9 cellular contexts compared by ENCODE assay signal in the genomic region with DNA sequence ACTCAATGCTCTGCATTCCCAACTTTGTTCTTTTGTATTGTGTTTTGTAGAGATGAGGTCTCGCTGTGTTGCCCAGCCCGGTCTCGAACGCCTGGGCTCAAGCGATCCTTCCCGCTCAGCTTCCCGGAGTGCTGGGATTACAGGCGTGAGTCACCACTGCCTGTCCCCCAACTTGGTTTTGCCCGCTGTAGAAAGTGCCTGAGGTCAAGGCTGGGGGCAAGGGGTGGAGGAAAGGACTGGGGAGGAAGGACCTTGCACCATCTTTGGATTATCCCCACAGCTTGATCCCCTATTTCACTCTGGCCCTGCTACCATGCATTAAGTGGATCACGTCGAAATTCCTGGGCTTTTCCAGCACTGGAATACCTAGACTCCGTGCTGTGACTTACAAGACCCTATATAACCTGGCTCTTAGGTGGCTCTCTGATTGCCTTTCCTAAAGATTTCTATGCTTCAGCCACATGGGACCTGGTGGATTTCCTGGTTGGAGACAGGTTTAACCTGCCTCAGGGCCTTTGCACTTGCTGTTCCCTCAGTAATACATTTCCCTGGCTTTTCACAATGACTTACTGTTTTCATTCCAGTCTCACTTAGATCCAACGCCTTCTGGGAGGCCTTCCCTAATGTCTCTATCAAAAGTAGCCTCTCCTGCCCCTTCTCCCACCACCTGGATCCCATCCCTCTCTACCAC. TPM values are rescaled to one million over a fixed set of nuclear protein-coding genes. Genes with fewer than 3 reads are reported as not detected.
A peak's percentile ranks its signal among the peaks of the same experiment; 100 is the strongest.
DNase-seq lines count a peak whose midpoint lies in the region; ATAC-seq and TF ChIP-seq lines count a peak whose summit lies in the region.
"Had no signal": no experiment of that assay in that cellular context is flagged by ENCODE, and none has a peak within 500 bp of the region (broad histone marks: within the 10 kb centered on the region; RNA-seq: fewer than 3 reads in every experiment).

No MANE protein-coding gene starts in this region.

- TF ChIP-seq CTCF in CD14-positive monocyte (IDR thresholded peaks at IDR 0.05), result no peak
- no peak for TF ChIP-seq CTCF in dorsolateral prefrontal cortex (IDR thresholded peaks at IDR 0.05 in 54 of 56, conservative IDR thresholded peaks at IDR 0.05 in 2 of 56; ENCODE audit: low read depth in 1 of 56, partially characterized antibody in 56 of 56)
- no peak for TF ChIP-seq CTCF in neural crest cell (conservative IDR thresholded peaks at IDR 0.05)
- no peak for TF ChIP-seq CTCF in foreskin keratinocyte (conservative IDR thresholded peaks at IDR 0.05)

- DNase-seq in CD14-positive monocyte (ENCODE audit: low spot score), result no peak
- peak; percentile 22 for DNase-seq in LHCN-M2 (ENCODE audit: low read depth)
- no peak for DNase-seq in dorsolateral prefrontal cortex
- DNase-seq in neural crest cell (ENCODE audit: low read depth, low spot score), result no peak
- DNase-seq in foreskin keratinocyte, result no peak
- no peak for DNase-seq in middle frontal gyrus (ENCODE audit: extremely low spot score, low spot score)

- H3K9me3 Mint-ChIP-seq in CD14-positive monocyte (peaks cover 4 to 23% (median 14%) of the 10 kb centered on the region in 7 donors), neural crest cell (no peaks in the 10 kb centered on the region)

- H3K36me3 Mint-ChIP-seq in CD14-positive monocyte (peaks cover 3 to 11% of the 10 kb centered on the region in 2 donors), neural crest cell (ENCODE audit: low read depth) (no peaks in the 10 kb centered on the region)

- H3K27ac ChIP-seq in dorsolateral prefrontal cortex (peak overlapping the region in 11 of 59 donors; percentile 46 to 89 (median 83)), foreskin keratinocyte (no peak overlapping the region)
- H3K27ac ChIP-seq: neutrophil had no signal

- ATAC-seq in GM21367 (IDR thresholded peaks at IDR 0.05; ENCODE audit: unreplicated experiment), result no peak
- ATAC-seq in foreskin keratinocyte, result no peak
- ATAC-seq in HG02981 (IDR thresholded peaks at IDR 0.05; ENCODE audit: unreplicated experiment), result no peak

- H3K27me3 ChIP-seq in dorsolateral prefrontal cortex (peaks cover 0 to 76% (median 20%) of the 10 kb centered on the region in 45 donors), foreskin keratinocyte (peaks cover 65% of the 10 kb centered on the region)

- intact Hi-C loops in CD14-positive monocyte (cut with micrococcal nuclease), result no loop called here
- intact Hi-C loops in dorsolateral prefrontal cortex (cut with DNase I), result no loop called here

- H3K4me1 ChIP-seq in foreskin keratinocyte, result no peaks in the 10 kb centered on the region

- H3K27me3 Mint-ChIP-seq in CD14-positive monocyte (ENCODE audit: low read depth in 3 of 3) (peaks cover 80 to 92% (median 84%) of the 10 kb centered on the region in 3 donors), neural crest cell (ENCODE audit: low read depth) (peaks cover 71% of the 10 kb centered on the region)

- H3K4me3 Mint-ChIP-seq in CD14-positive monocyte (peak overlapping the region; percentile 65 to 84), neural crest cell (peak overlapping the region; percentile 74)

- peak overlapping the region in 58 of 59 donors; percentile 16 to 80 (median 66) for H3K4me3 ChIP-seq in dorsolateral prefrontal cortex

- peaks cover 26% of the 10 kb centered on the region for H3K4me1 Mint-ChIP-seq in CD14-positive monocyte
- peaks cover 24% of the 10 kb centered on the region for H3K4me1 Mint-ChIP-seq in neural crest cell

- peak overlapping the region in 1 of 7 donors; percentile 43 for H3K27ac Mint-ChIP-seq in CD14-positive monocyte
- H3K27ac Mint-ChIP-seq in neural crest cell (ENCODE audit: unreplicated experiment), result no peak overlapping the region

RNA-seq across cellular contexts. Expression of gene PIANP, which starts 0.6 kb away (rescaled TPM):
- polyA plus RNA-seq in CD14-positive monocyte (not detected), foreskin keratinocyte (0.20 and 0.38 TPM in 2 replicates)
- total RNA-seq in LHCN-M2 (2014; rRNA removed) (0.34 TPM in 1 of 2 replicates, not detected in the other), dorsolateral prefrontal cortex (100 to 1,000 TPM in 16 of 120 experiments, 10 to 100 TPM in 104; 24.4 to 128 (median 80.6) TPM), neural crest cell (8.6 and 8.7 TPM in 2 replicates), foreskin keratinocyte (0.04 TPM in 1 of 2 replicates, not detected in the other)
- 0.46 TPM for polyA plus RNA-seq in LHCN-M2 (2012)

RNA-seq across cellular contexts. Expression of gene ZNF384, which starts 12.0 kb away (rescaled TPM):
- polyA plus RNA-seq in CD14-positive monocyte (10 to 100 TPM in 1 of 2 donors, 1 to 10 TPM in 1; 9.6 to 10.9 TPM), foreskin keratinocyte (19.3 and 22.0 TPM in 2 replicates)
- total RNA-seq in LHCN-M2 (2014; rRNA removed) (28.4 and 30.8 TPM in 2 replicates), dorsolateral prefrontal cortex (10 to 100 TPM; 37.7 to 73.6 (median 53.6) TPM), neural crest cell (93.2 and 94.3 TPM in 2 replicates), foreskin keratinocyte (28.0 and 30.4 TPM in 2 replicates)
- 34.0 TPM for polyA plus RNA-seq in LHCN-M2 (2012)

RNA-seq across cellular contexts. Expression of gene COPS7A, which starts 22.6 kb away (rescaled TPM):
- polyA plus RNA-seq in CD14-positive monocyte, result 10 to 100 TPM; 70.1 to 77.1 TPM
- total RNA-seq in LHCN-M2 (2014; rRNA removed), result 111 and 130 TPM in 2 replicates
- 104 TPM for polyA plus RNA-seq in LHCN-M2 (2012)
- total RNA-seq in dorsolateral prefrontal cortex, result 100 to 1,000 TPM in 69 of 120 experiments, 10 to 100 TPM in 51; 52.6 to 143 (median 103) TPM
- 37.5 and 37.7 TPM in 2 replicates for total RNA-seq in neural crest cell
- total RNA-seq in foreskin keratinocyte, result 52.0 and 52.7 TPM in 2 replicates
- 53.6 and 60.4 TPM in 2 replicates for polyA plus RNA-seq in foreskin keratinocyte

RNA-seq across cellular contexts. Expression of gene ING4, which starts 38.3 kb away (rescaled TPM):
- 10 to 100 TPM; 62.2 to 64.0 TPM for polyA plus RNA-seq in CD14-positive monocyte
- total RNA-seq in LHCN-M2 (2014; rRNA removed), result 26.3 and 40.8 TPM in 2 replicates
- polyA plus RNA-seq in LHCN-M2 (2012), result 28.9 TPM
- total RNA-seq in dorsolateral prefrontal cortex, result 10 to 100 TPM; 45.0 to 72.1 (median 59.4) TPM
- total RNA-seq in neural crest cell, result 37.9 TPM in 2 replicates
- total RNA-seq in foreskin keratinocyte, result 9.9 and 16.2 TPM in 2 replicates
- 13.7 and 20.2 TPM in 2 replicates for polyA plus RNA-seq in foreskin keratinocyte

RNA-seq across cellular contexts. Expression of gene MLF2, which starts 51.7 kb away (rescaled TPM):
- 100 to 1,000 TPM; 113 to 140 TPM for polyA plus RNA-seq in CD14-positive monocyte
- total RNA-seq in LHCN-M2 (2014; rRNA removed), result 304 and 308 TPM in 2 replicates
- polyA plus RNA-seq in LHCN-M2 (2012), result 250 TPM
- 100 to 1,000 TPM; 139 to 384 (median 261) TPM for total RNA-seq in dorsolateral prefrontal cortex
- total RNA-seq in neural crest cell, result 203 and 217 TPM in 2 replicates
- total RNA-seq in foreskin keratinocyte, result 180 and 181 TPM in 2 replicates
- 285 and 297 TPM in 2 replicates for polyA plus RNA-seq in foreskin keratinocyte
